In genomic region chr15:100049483-100049882, GRCh38 we compare ENCODE assay signal across 25 cellular contexts.
A peak's percentile ranks its signal among the peaks of the same experiment; 100 is the strongest.
DNase-seq lines count a peak whose midpoint lies in the region; ATAC-seq and TF ChIP-seq lines count a peak whose summit lies in the region.
"Had no signal": no experiment of that assay in that cellular context is flagged by ENCODE, and none has a peak within 500 bp of the region (broad histone marks: within the 10 kb centered on the region; RNA-seq: fewer than 3 reads in every experiment).

No MANE protein-coding gene starts in this region.

- DNase-seq in RWPE2 (ENCODE audit: low spot score) (peak; percentile 35), esophagus muscularis mucosa (ENCODE audit: extremely low spot score) (peak; percentile 62), osteoblast (ENCODE audit: insufficient read length, low spot score, missing footprints) (peak; percentile 32), ureter (ENCODE audit: low spot score) (peak; percentile 4), tibial artery (no peak), putamen (ENCODE audit: low spot score) (no peak)
- DNase-seq: 8988T; ACHN; BE2C; C1 segment of cervical spinal cord; CD4-positive, alpha-beta memory T cell; CD4-positive, CD25-positive, alpha-beta regulatory T cell; CD8-positive, alpha-beta memory T cell; COR-L47; DMS 273 treated with DMSO at 0.1 percent for 48 hours; DMS153; DMS53; DMS79; DND-41; EL; GDM1 had no signal

- H3K4me3 ChIP-seq in RWPE2 (ENCODE audit: severe bottlenecking) (no peak overlapping the region), esophagus muscularis mucosa (no peak overlapping the region), osteoblast (ENCODE audit: insufficient read depth, low read length) (no peak overlapping the region), tibial artery (no peak overlapping the region)
- H3K4me3 ChIP-seq: BLaER1, GM12878 had no signal

- H3K4me1 ChIP-seq in RWPE2 (ENCODE audit: insufficient read depth, poor library complexity, severe bottlenecking) (peaks cover under 1% of the 10 kb centered on the region), esophagus muscularis mucosa (no peaks in the 10 kb centered on the region), osteoblast (ENCODE audit: insufficient read depth, low read length) (no peaks in the 10 kb centered on the region), tibial artery (no peaks in the 10 kb centered on the region)
- H3K4me1 ChIP-seq: BE2C, BLaER1 had no signal

- TF ChIP-seq POLR2A in esophagus muscularis mucosa (IDR thresholded peaks at IDR 0.05; ENCODE audit: low read depth): no peak

- WGBS in esophagus muscularis mucosa: 83% methylated on average over 2 of the region's 2 CpGs

- intact Hi-C loops in esophagus muscularis mucosa (cut with DNase I): no loop called here
- intact Hi-C loops in tibial artery (cut with DNase I; ENCODE audit: low total_unique reads): no loop called here

- H3K36me3 ChIP-seq in RWPE2 (ENCODE audit: low read depth) (no peaks in the 10 kb centered on the region), esophagus muscularis mucosa (peaks cover 0 to 4% (median 0%) of the 10 kb centered on the region in 4 donors), osteoblast (ENCODE audit: insufficient read depth, low read length) (no peaks in the 10 kb centered on the region), tibial artery (no peaks in the 10 kb centered on the region)
- H3K36me3 ChIP-seq: BE2C, BLaER1 had no signal

- H3K27ac ChIP-seq in RWPE2 (ENCODE audit: poor library complexity, severe bottlenecking) (no peak overlapping the region), esophagus muscularis mucosa (replicated peaks in 1 of 4) (no peak overlapping the region), osteoblast (ENCODE audit: low read depth, low read length) (no peak overlapping the region), tibial artery (no peak overlapping the region)
- H3K27ac ChIP-seq: BLaER1 had no signal

- TF ChIP-seq CTCF in RWPE2 (IDR thresholded peaks at IDR 0.05; ENCODE audit: poor library complexity, severe bottlenecking) (no peak), esophagus muscularis mucosa (IDR thresholded peaks at IDR 0.05) (no peak), osteoblast (IDR thresholded peaks at IDR 0.05; ENCODE audit: extremely low read depth, low read depth, low read length) (no peak), tibial artery (IDR thresholded peaks at IDR 0.05) (no peak)

- H4K20me1 ChIP-seq in osteoblast (ENCODE audit: insufficient read depth, low read length): no peaks in the 10 kb centered on the region
- H4K20me1 ChIP-seq: BLaER1 had no signal

- no peaks in the 10 kb centered on the region for H3K79me2 ChIP-seq in osteoblast (ENCODE audit: insufficient read depth, low read length)

- no peak overlapping the region for H2AFZ ChIP-seq in osteoblast (ENCODE audit: low read length)

- ATAC-seq in RWPE2 (ENCODE audit: low read depth) (no peak), GM21423 (IDR thresholded peaks at IDR 0.05; ENCODE audit: unreplicated experiment) (no peak), GM21390 (IDR thresholded peaks at IDR 0.05; ENCODE audit: unreplicated experiment) (no peak)
- ATAC-seq: GM12878 had no signal

- H3K27me3 ChIP-seq in RWPE2 (ENCODE audit: insufficient read depth, poor library complexity, severe bottlenecking): no peaks in the 10 kb centered on the region
- H3K27me3 ChIP-seq in esophagus muscularis mucosa: no peaks in the 10 kb centered on the region
- no peaks in the 10 kb centered on the region for H3K27me3 ChIP-seq in osteoblast (ENCODE audit: insufficient read depth, low read length)
- no peaks in the 10 kb centered on the region for H3K27me3 ChIP-seq in tibial artery
- H3K27me3 ChIP-seq: BE2C, BLaER1 had no signal

- no peaks in the 10 kb centered on the region for H3K9me3 ChIP-seq in RWPE2 (ENCODE audit: severe bottlenecking)
- H3K9me3 ChIP-seq in esophagus muscularis mucosa: no peaks in the 10 kb centered on the region
- no peaks in the 10 kb centered on the region for H3K9me3 ChIP-seq in osteoblast (ENCODE audit: low read depth, low read length)
- H3K9me3 ChIP-seq in tibial artery: no peaks in the 10 kb centered on the region
- H3K9me3 ChIP-seq: BE2C had no signal

- no peak overlapping the region for H3K4me2 ChIP-seq in osteoblast (ENCODE audit: insufficient read depth, low read length)
- H3K4me2 ChIP-seq: BLaER1 had no signal

- no peak for TF ChIP-seq EP300 in esophagus muscularis mucosa (IDR thresholded peaks at IDR 0.05)

Comparison
In these comparisons a context has a peak if more than half of its experiments do, and no peak if none do; other contexts are left out.
1. DNase-seq: peak in RWPE2 (single experiment), esophagus muscularis mucosa (single experiment), osteoblast (single experiment) and ureter (single experiment); none in tibial artery (0 of 2) and putamen (single experiment).